Comparison of ENCODE assay signal across 13 cellular contexts in genomic region chr14:62144863-62145262, GRCh38.
DNase-seq lines count a peak whose midpoint lies in the region; ATAC-seq and TF ChIP-seq lines count a peak whose summit lies in the region.
"Had no signal": no experiment of that assay in that cellular context is flagged by ENCODE, and none has a peak within 500 bp of the region (broad histone marks: within the 10 kb centered on the region; RNA-seq: fewer than 3 reads in every experiment).

No MANE protein-coding gene starts in this region.

- no peaks in the 10 kb centered on the region for H4K20me1 ChIP-seq in fibroblast of lung (ENCODE audit: control insufficient read depth, extremely low read depth, insufficient read depth, low read length)
- H4K20me1 ChIP-seq: BLaER1 treated with 17β-estradiol and CSF1 and Interleukin-3, amounts not matched to agents 10 nM and 100 nM had no signal

- no peak for TF ChIP-seq CTCF in left ventricle myocardium inferior (IDR thresholded peaks at IDR 0.05; ENCODE audit: borderline replicate concordance)
- no peak for TF ChIP-seq CTCF in heart right ventricle (IDR thresholded peaks at IDR 0.05)
- no peak for TF ChIP-seq CTCF in fibroblast of lung (conservative IDR thresholded peaks at IDR 0.05 in 1 of 2, IDR thresholded peaks at IDR 0.05 in 1 of 2; ENCODE audit: low read depth in 1 of 2, low read length in 2 of 2)
- no peak for TF ChIP-seq CTCF in gastroesophageal sphincter (IDR thresholded peaks at IDR 0.05)
- no peak for TF ChIP-seq CTCF in transverse colon (IDR thresholded peaks at IDR 0.05)

- in situ Hi-C loops in transverse colon (cut with MboI; ENCODE audit: low pct_ligation_motif_present in 1 of 4, low pct_unique_long_range_greater_than_20kb in 1 of 4, low sequenced_read_pairs in 3 of 4) = no loop called here

- DNase-seq in left ventricle myocardium inferior = no peak
- no peak for DNase-seq in heart right ventricle
- DNase-seq in fibroblast of lung (ENCODE audit: low read depth in 2 of 2) = peak; percentile 9 to 38
- DNase-seq in sciatic nerve (ENCODE audit: low spot score) = no peak
- DNase-seq in RKO (ENCODE audit: low spot score) = no peak
- no peak for DNase-seq in transverse colon
- DNase-seq: Calu3; CD8-positive, alpha-beta T cell; DMS79 treated with DMSO at 0.1 percent for 48 hours; GF-D8; H9 had no signal

- TF ChIP-seq EP300 in gastroesophageal sphincter (IDR thresholded peaks at IDR 0.05) (no peak), transverse colon (IDR thresholded peaks at IDR 0.05; ENCODE audit: low read depth) (no peak)

- intact Hi-C loops in left ventricle myocardium inferior (cut with micrococcal nuclease) (no loop called here), heart right ventricle (cut with DNase I) (no loop called here), sciatic nerve (cut with DNase I) (no loop called here), transverse colon (cut with DNase I; ENCODE audit: low total_unique reads) (no loop called here)

- H3K4me1 ChIP-seq in left ventricle myocardium inferior (no peaks in the 10 kb centered on the region), heart right ventricle (peaks cover 0 to 7% (median 0%) of the 10 kb centered on the region in 9 donors), fibroblast of lung (ENCODE audit: control insufficient read depth, extremely low read depth, insufficient read depth, low read length) (no peaks in the 10 kb centered on the region), gastroesophageal sphincter (no peaks in the 10 kb centered on the region), transverse colon (no peaks in the 10 kb centered on the region)
- H3K4me1 ChIP-seq: BLaER1 treated with 17β-estradiol and CSF1 and Interleukin-3, amounts not matched to agents 10 nM and 100 nM had no signal

- H3K79me2 ChIP-seq in fibroblast of lung (ENCODE audit: control insufficient read depth, insufficient read depth, low read length) = no peaks in the 10 kb centered on the region

- WGBS in heart right ventricle, 2 donors = 33 to 61% methylated on average over 1 of the region's 1 CpG
- 27 to 38% methylated on average over 1 of the region's 1 CpG for WGBS in gastroesophageal sphincter (ENCODE audit: low coverage in 1 of 2), 2 donors
- WGBS in transverse colon (ENCODE audit: low coverage in 1 of 2), 2 donors = 31 to 38% methylated on average over 1 of the region's 1 CpG

- H3K9me3 ChIP-seq in left ventricle myocardium inferior (replicated peaks) (peaks cover 30% of the 10 kb centered on the region), heart right ventricle (peaks cover 0 to 26% (median 9%) of the 10 kb centered on the region in 11 donors), fibroblast of lung (ENCODE audit: control insufficient read depth, insufficient read depth, low read depth, low read length) (no peaks in the 10 kb centered on the region), gastroesophageal sphincter (peaks cover 0 to 22% (median 0%) of the 10 kb centered on the region in 3 donors), transverse colon (no peaks in the 10 kb centered on the region)

- H3K27ac ChIP-seq in left ventricle myocardium inferior (replicated peaks) (peak overlapping the region; percentile 40), heart right ventricle (no peak overlapping the region), fibroblast of lung (ENCODE audit: insufficient read depth, low read length) (no peak overlapping the region), gastroesophageal sphincter (no peak overlapping the region), transverse colon (no peak overlapping the region)
- H3K27ac ChIP-seq: BLaER1 treated with 17β-estradiol and CSF1 and Interleukin-3, amounts not matched to agents 10 nM and 100 nM had no signal

- H3K4me3 ChIP-seq in left ventricle myocardium inferior (no peak overlapping the region), heart right ventricle (no peak overlapping the region), fibroblast of lung (replicated peaks in 1 of 4; ENCODE audit: control extremely low read depth in 1 of 4, insufficient read depth in 1 of 4, low read depth in 3 of 4, low read length in 4 of 4) (no peak overlapping the region), gastroesophageal sphincter (no peak overlapping the region), transverse colon (no peak overlapping the region)
- H3K4me3 ChIP-seq: BLaER1 treated with 17β-estradiol and CSF1 and Interleukin-3, amounts not matched to agents 10 nM and 100 nM had no signal

- H2AFZ ChIP-seq in fibroblast of lung (ENCODE audit: low read length) = no peak overlapping the region

- H3K9ac ChIP-seq in fibroblast of lung (ENCODE audit: insufficient read depth, low read length) = no peak overlapping the region
- H3K9ac ChIP-seq: BLaER1 treated with 17β-estradiol and CSF1 and Interleukin-3, amounts not matched to agents 10 nM and 100 nM had no signal

- peaks cover 7% of the 10 kb centered on the region for H3K27me3 ChIP-seq in left ventricle myocardium inferior (ENCODE audit: low read depth)
- H3K27me3 ChIP-seq in heart right ventricle = peaks cover 0 to 6% (median 0%) of the 10 kb centered on the region in 7 donors
- no peaks in the 10 kb centered on the region for H3K27me3 ChIP-seq in fibroblast of lung (ENCODE audit: control insufficient read depth, insufficient read depth, low read length)
- H3K27me3 ChIP-seq in gastroesophageal sphincter = no peaks in the 10 kb centered on the region
- H3K27me3 ChIP-seq in transverse colon = no peaks in the 10 kb centered on the region
- H3K27me3 ChIP-seq: BLaER1 treated with 17β-estradiol and CSF1 and Interleukin-3, amounts not matched to agents 10 nM and 100 nM had no signal

- H3K36me3 ChIP-seq in left ventricle myocardium inferior = no peaks in the 10 kb centered on the region
- H3K36me3 ChIP-seq in heart right ventricle = no peaks in the 10 kb centered on the region
- H3K36me3 ChIP-seq in fibroblast of lung (ENCODE audit: control insufficient read depth, insufficient read depth, low read length) = no peaks in the 10 kb centered on the region
- H3K36me3 ChIP-seq in gastroesophageal sphincter = no peaks in the 10 kb centered on the region
- no peaks in the 10 kb centered on the region for H3K36me3 ChIP-seq in transverse colon
- H3K36me3 ChIP-seq: BLaER1 treated with 17β-estradiol and CSF1 and Interleukin-3, amounts not matched to agents 10 nM and 100 nM had no signal

- H3K4me2 ChIP-seq in fibroblast of lung (ENCODE audit: extremely low read depth, insufficient read depth, low read length) = no peak overlapping the region
- H3K4me2 ChIP-seq: BLaER1 treated with 17β-estradiol and CSF1 and Interleukin-3, amounts not matched to agents 10 nM and 100 nM had no signal

- ATAC-seq in heart right ventricle (no peak), sciatic nerve (peak; percentile 44), gastroesophageal sphincter (no peak)
- ATAC-seq: CD8-positive, alpha-beta T cell had no signal

- TF ChIP-seq POLR2A in gastroesophageal sphincter (IDR thresholded peaks at IDR 0.05) (no peak), transverse colon (IDR thresholded peaks at IDR 0.05) (no peak)

Comparison
In these comparisons a context has a peak if more than half of its experiments do, and no peak if none do; other contexts are left out.
1. DNase-seq: peak in fibroblast of lung (2 of 2); none in left ventricle myocardium inferior (single experiment), heart right ventricle (0 of 2), sciatic nerve (single experiment), RKO (single experiment) and transverse colon (single experiment).